8 cellular contexts compared by ENCODE assay signal in genomic region chr2:42809876-42810125, GRCh38. TPM values are rescaled to one million over a fixed set of nuclear protein-coding genes. Genes with fewer than 3 reads are reported as not detected.
DNase-seq lines count a peak whose midpoint lies in the region; ATAC-seq and TF ChIP-seq lines count a peak whose summit lies in the region.

No MANE protein-coding gene starts in this region.

- H3K4me3 ChIP-seq in GM12864 (ENCODE audit: low read depth, low read length) = peak overlapping the region; percentile 70
- H3K4me3 ChIP-seq in right lobe of liver = peak overlapping the region; percentile 60 to 68 (median 64)
- peak overlapping the region; percentile 49 to 66 (median 54) for H3K4me3 ChIP-seq in stomach

- peak overlapping the region; percentile 90 for H3K27ac Mint-ChIP-seq in chondrocyte (ENCODE audit: unreplicated experiment)

- H3K4me1 Mint-ChIP-seq in chondrocyte (ENCODE audit: low read depth) = peaks cover 36% of the 10 kb centered on the region

- no peaks in the 10 kb centered on the region for H3K36me3 Mint-ChIP-seq in chondrocyte (ENCODE audit: low read depth)

- H3K27me3 ChIP-seq in right lobe of liver (no peaks in the 10 kb centered on the region), stomach (no peaks in the 10 kb centered on the region)

- H3K4me1 ChIP-seq in right lobe of liver (peaks cover 0 to 13% (median 4%) of the 10 kb centered on the region in 4 donors), stomach (peaks cover 10 to 19% (median 17%) of the 10 kb centered on the region in 4 donors)

- DNase-seq in AG08396 (ENCODE audit: low spot score) = peak; percentile 93
- no peak for DNase-seq in GM12864 (ENCODE audit: low read depth)
- peak; percentile 44 for DNase-seq in SHP77 treated with DMSO at 0.1 percent for 48 hours (lab: John Stamatoyannopoulos, UW)
- DNase-seq in chondrocyte (ENCODE audit: low spot score) = no peak
- DNase-seq in right lobe of liver = peak; percentile 88 to 90 (median 89)
- DNase-seq in stomach = peak; percentile 84
- DNase-seq in cortex of kidney (lab: John Stamatoyannopoulos, UW) = no peak

- TF ChIP-seq POLR2A in right lobe of liver (IDR thresholded peaks at IDR 0.05) (no peak), stomach (IDR thresholded peaks at IDR 0.05) (no peak)

- peak overlapping the region; percentile 67 for H3K4me3 Mint-ChIP-seq in chondrocyte (ENCODE audit: unreplicated experiment)

- peak; percentile 45 for ATAC-seq in HG03135 (IDR thresholded peaks at IDR 0.05; ENCODE audit: unreplicated experiment)
- ATAC-seq in right lobe of liver = peak; percentile 59 to 72 (median 64)

- WGBS in right lobe of liver (ENCODE audit: insufficient coverage, low coverage, low lambda C conversion rate, missing lambda C conversion rate) = 0% methylated on average over 3 of the region's 31 CpGs
- 0 to 1% (median 0%) methylated on average over 3 to 31 of the region's 31 CpGs for WGBS in stomach, 5 donors

- TF ChIP-seq CTCF in GM12864 (IDR thresholded peaks at IDR 0.05; ENCODE audit: low read depth, low read length, missing control alignments) (peak; percentile 31), chondrocyte (IDR thresholded peaks at IDR 0.05) (peak; percentile 65), right lobe of liver (IDR thresholded peaks at IDR 0.05) (peak in 3 of 4 donors; percentile 17 to 44 (median 43)), stomach (IDR thresholded peaks at IDR 0.05) (peak in 2 of 7 experiments; percentile 12 to 47)

- no peaks in the 10 kb centered on the region for H3K9me3 ChIP-seq in right lobe of liver
- H3K9me3 ChIP-seq in stomach = no peaks in the 10 kb centered on the region

- intact Hi-C loops in right lobe of liver (cut with DNase I) (no loop called here), stomach (cut with DNase I; ENCODE audit: low total_unique reads) (no loop called here)

- peak overlapping the region; percentile 98 to 99 (median 99) for H3K27ac ChIP-seq in right lobe of liver
- peak overlapping the region; percentile 99 to 100 (median 99) for H3K27ac ChIP-seq in stomach

- no peaks in the 10 kb centered on the region for H3K27me3 Mint-ChIP-seq in chondrocyte (ENCODE audit: low read depth)

- H3K36me3 ChIP-seq in right lobe of liver (no peaks in the 10 kb centered on the region), stomach (no peaks in the 10 kb centered on the region)

- peaks cover 4% of the 10 kb centered on the region for H3K9me3 Mint-ChIP-seq in chondrocyte (ENCODE audit: low read depth)

- no peak for TF ChIP-seq EP300 in stomach (IDR thresholded peaks at IDR 0.05)

RNA-seq across cellular contexts. Expression of gene HAAO, which starts 17.4 kb away (rescaled TPM):
- total RNA-seq in chondrocyte (1.6 to 8.5 TPM (median 8.2 TPM) in 3 replicates), right lobe of liver (100 to 1,000 TPM in 3 of 6 experiments, 10 to 100 TPM in 3; 60.7 to 187 (median 114) TPM), stomach (10 to 100 TPM in 1 of 5 donors, 1 to 10 TPM in 1, under 1 TPM in 1, not detected in 2; 0.89 to 18.5 (median 6.8) TPM)
- polyA plus RNA-seq in stomach = 10 to 100 TPM in 2 of 3 donors, 1 to 10 TPM in 1; 4.0 to 23.5 (median 22.8) TPM

RNA-seq across cellular contexts. Expression of gene OXER1, which starts 45.9 kb away (rescaled TPM):
- total RNA-seq in chondrocyte = 0.31 to 1.8 TPM (median 1.7 TPM) in 3 replicates
- 10 to 100 TPM in 3 of 6 experiments, 1 to 10 TPM in 3; 5.3 to 29.4 (median 10.7) TPM for total RNA-seq in right lobe of liver
- 1 to 10 TPM in 3 of 5 donors, not detected in 2; 1.2 to 7.8 (median 1.3) TPM for total RNA-seq in stomach
- polyA plus RNA-seq in stomach = 1 to 10 TPM in 2 of 3 donors, under 1 TPM in 1; 0.46 to 2.0 (median 1.8) TPM

Comparison
In these comparisons a context has a peak if more than half of its experiments do, and no peak if none do; other contexts are left out.
1. DNase-seq: peak in AG08396 (single experiment), SHP77 treated with DMSO at 0.1 percent for 48 hours (single experiment), right lobe of liver (3 of 3) and stomach (single experiment); none in GM12864 (single experiment), chondrocyte (single experiment) and cortex of kidney (single experiment).
2. Peak in every context shown above with its lines, with median percentiles within 50 percentile points of each other: H3K4me3 ChIP-seq.